In the genomic region with DNA sequence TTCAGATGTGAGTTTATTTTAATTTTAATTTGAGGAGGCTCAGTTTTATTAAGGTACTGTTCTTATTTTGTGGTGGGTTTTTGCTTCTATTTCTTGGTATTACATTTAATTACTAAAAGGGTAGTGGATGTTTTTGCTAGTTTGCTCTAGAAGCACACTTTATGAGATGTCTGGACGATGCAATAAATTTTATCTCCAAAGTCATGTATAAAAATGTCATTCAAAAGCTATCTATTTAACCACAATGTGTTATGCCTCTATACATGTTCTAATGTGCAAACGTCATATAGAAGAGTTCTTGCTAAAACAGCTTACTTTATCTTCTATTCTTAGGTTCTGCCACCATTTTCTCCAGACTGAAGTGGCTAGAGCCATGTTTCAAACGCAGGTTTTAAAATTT, we compare ENCODE assay signal across 22 cellular contexts. TPM values are rescaled to one million over a fixed set of nuclear protein-coding genes. Genes with fewer than 3 reads are reported as not detected.
"Had no signal": no experiment of that assay in that cellular context is flagged by ENCODE, and none has a peak within 500 bp of the region (broad histone marks: within the 10 kb centered on the region; RNA-seq: fewer than 3 reads in every experiment).

No MANE protein-coding gene starts in this region.

- H3K4me3 ChIP-seq: K562, MG63, Peyer's patch, SJCRH30 had no signal

- H3K4me1 ChIP-seq: SJCRH30 had no signal

- H3K9ac ChIP-seq: KMS-11 had no signal

- ATAC-seq: K562, Right ventricle myocardium inferior, SK-N-SH treated with all-trans-retinoic acid at 6 μM for 48 hours had no signal

- H3K27me3 ChIP-seq: MG63, Peyer's patch, SJCRH30 had no signal

- H3K9me3 ChIP-seq: MG63, Peyer's patch, SJCRH30 had no signal

- FAIRE-seq: K562 had no signal

- H3K27ac ChIP-seq: KMS-11, Peyer's patch, SJCRH30 had no signal

- H3K4me2 ChIP-seq: KMS-11 had no signal

- DNase-seq: MG63, NCI-H1092, NCI-H1417 treated with DMSO at 0.1 percent for 48 hours, NCI-H146, NCI-H1694 treated with DMSO at 0.1 percent for 48 hours, NCI-H2029, NCI-H2081 treated with DMSO at 0.1 percent for 48 hours, NCI-H2171, NCI-H226, NCI-H446, NCI-H510A, NCI-H524 treated with DMSO at 0.1 percent for 48 hours, NCI-H774, PC-3, Peyer's patch, SHP77 treated with DMSO at 0.1 percent for 48 hours, SJCRH30 had no signal

RNA-seq across cellular contexts. Expression of a gene that starts 35.8 kb away (rescaled TPM):
- total RNA-seq: HT1080, PC-3, Right ventricle myocardium inferior had no signal
